ENCODE assay signal across 8 cellular contexts in the genomic region with DNA sequence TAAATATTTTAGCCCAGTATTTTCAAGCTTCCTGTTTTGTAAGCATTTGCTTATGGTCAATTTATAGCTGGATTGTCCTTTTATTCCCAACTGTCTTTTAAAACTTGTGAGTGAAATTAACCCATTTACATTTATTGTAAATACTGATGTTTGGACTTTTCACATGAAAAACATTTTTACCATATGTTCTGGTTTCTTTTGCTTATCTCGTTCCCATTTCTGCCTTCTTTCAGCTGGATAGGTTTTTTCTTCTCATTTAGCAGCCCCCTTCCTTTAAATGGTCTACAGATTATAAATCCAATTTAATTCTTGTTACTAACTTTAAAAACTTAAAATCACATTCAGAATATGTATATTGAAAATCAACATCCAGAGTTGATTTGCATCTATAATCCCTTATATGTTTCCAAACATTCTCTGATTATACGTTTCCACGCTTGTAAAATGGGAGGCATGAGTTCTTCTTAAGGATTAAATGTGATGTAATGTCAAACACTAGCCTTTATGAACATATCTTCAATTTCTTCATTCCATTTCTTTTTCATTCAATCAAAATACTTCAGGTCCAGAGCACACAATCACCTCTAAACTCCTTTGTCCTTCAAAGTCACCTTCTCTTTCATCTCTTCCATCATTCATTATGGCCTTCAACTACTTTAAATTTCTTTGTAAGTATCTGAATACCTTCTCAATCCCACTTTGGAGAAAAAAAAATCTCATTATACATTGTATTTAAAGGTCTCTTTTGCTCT. TPM values are rescaled to one million over a fixed set of nuclear protein-coding genes. Genes with fewer than 3 reads are reported as not detected.
DNase-seq lines count a peak whose midpoint lies in the region; ATAC-seq and TF ChIP-seq lines count a peak whose summit lies in the region.

No MANE protein-coding gene starts in this region.

- in situ Hi-C loops in ACHN (cut with HindIII; ENCODE audit: low pct_ligation_motif_present, low pct_unique_long_range_greater_than_20kb, low sequenced_read_pairs): no loop called here

- peaks cover 21% of the 10 kb centered on the region for H3K36me3 ChIP-seq in KOPT-K1 (ENCODE audit: insufficient read depth, low read length)
- H3K36me3 ChIP-seq in breast epithelium: no peaks in the 10 kb centered on the region

- peak overlapping the region; percentile 97 for H3K27ac Mint-ChIP-seq in natural killer cell

- peaks cover 20% of the 10 kb centered on the region for H3K36me3 Mint-ChIP-seq in natural killer cell

- no peak for TF ChIP-seq POLR2A in breast epithelium (IDR thresholded peaks at IDR 0.05)

- peaks cover 7 to 14% of the 10 kb centered on the region in 2 donors for H3K4me1 ChIP-seq in breast epithelium

- peak overlapping the region; percentile 95 for H3K4me3 Mint-ChIP-seq in natural killer cell

- intact Hi-C loops in breast epithelium (cut with DNase I; ENCODE audit: low total_unique reads): no loop called here
- intact Hi-C loops in natural killer cell (cut with micrococcal nuclease): loop anchor here (1.0 to 2.0 kb wide), 3 partner anchors 183 to 1615 kb away; partner anchors contain the start of genes IMMT, KRCC1 and RNF103

- peak; percentile 3 for DNase-seq in ACHN
- no peak for DNase-seq in breast epithelium (ENCODE audit: low spot score in 2 of 2)
- no peak for DNase-seq in natural killer cell
- DNase-seq in left lobe of liver (ENCODE audit: low spot score): no peak
- no peak for DNase-seq in GM19238 (ENCODE audit: insufficient read length, low spot score)
- no peak for DNase-seq in SKM-1 treated with dmso at 0.1 percent for 144 hours (lab: John Stamatoyannopoulos, UW; ENCODE audit: unreplicated experiment)

- H3K27me3 ChIP-seq in breast epithelium: no peaks in the 10 kb centered on the region

- peaks cover 6 to 11% of the 10 kb centered on the region in 2 donors for H3K9me3 Mint-ChIP-seq in natural killer cell

- peak overlapping the region in 2 of 3 donors; percentile 68 to 93 for H3K4me3 ChIP-seq in breast epithelium

- H3K27me3 Mint-ChIP-seq in natural killer cell (ENCODE audit: low read depth in 2 of 2): peaks cover 13 to 20% of the 10 kb centered on the region in 2 donors

- peaks cover 35% of the 10 kb centered on the region for H3K9me3 ChIP-seq in KOPT-K1 (ENCODE audit: insufficient read depth, low read length, poor library complexity, severe bottlenecking)
- H3K9me3 ChIP-seq in breast epithelium: peaks cover 10 to 37% of the 10 kb centered on the region in 2 donors

- ATAC-seq in natural killer cell (no peak), left lobe of liver (no peak), HG02763 (IDR thresholded peaks at IDR 0.05; ENCODE audit: unreplicated experiment) (no peak)

- TF ChIP-seq CTCF in breast epithelium (IDR thresholded peaks at IDR 0.05) (no peak), natural killer cell (IDR thresholded peaks at IDR 0.05) (no peak)

- H3K4me1 Mint-ChIP-seq in natural killer cell: peaks cover 43 to 44% of the 10 kb centered on the region in 2 donors

- H3K27ac ChIP-seq in KOPT-K1 (ENCODE audit: low read depth, low read length, poor library complexity, severe bottlenecking) (peak overlapping the region; percentile 91), breast epithelium (peak overlapping the region; percentile 95 to 99)

RNA-seq across cellular contexts. Expression of gene KDM3A, which starts 1.1 kb away (rescaled TPM):
- 10 to 100 TPM; 40.6 to 79.0 (median 61.3) TPM for total RNA-seq in breast epithelium
- total RNA-seq in natural killer cell: 100 to 1,000 TPM; 172 to 195 (median 188) TPM
- 12.9 TPM for total RNA-seq in left lobe of liver
